In genomic region chr17:41634639-41635038, GRCh38 we compare ENCODE assay signal across 2 cellular contexts.
TF ChIP-seq lines count a peak whose summit lies in the region.

No MANE protein-coding gene starts in this region.

TF ChIP-seq in GM23338, 12 proteins besides CTCF, POLR2A, EP300 and RAD21:
- TF ChIP-seq ZNF114 (CRISPR knock-in tag; IDR thresholded peaks at IDR 0.05): no peak
- no peak for TF ChIP-seq POLR2AphosphoS5 (IDR thresholded peaks at IDR 0.05; ENCODE audit: low read depth)
- no peak for TF ChIP-seq EZH2 (IDR thresholded peaks at IDR 0.05; ENCODE audit: low read depth, unreplicated experiment)
- TF ChIP-seq STAT1 (IDR thresholded peaks at IDR 0.05; ENCODE audit: unreplicated experiment): no peak
- no peak for TF ChIP-seq JUNB (IDR thresholded peaks at IDR 0.05; ENCODE audit: unreplicated experiment)
- TF ChIP-seq REST (IDR thresholded peaks at IDR 0.05; ENCODE audit: unreplicated experiment): no peak
- TF ChIP-seq CREB1 (CRISPR knock-in tag; IDR thresholded peaks at IDR 0.05; ENCODE audit: low read depth): no peak
- no peak for TF ChIP-seq EZH2phosphoT487 (IDR thresholded peaks at IDR 0.05; ENCODE audit: unreplicated experiment)
- no peak for TF ChIP-seq ZNF462 (CRISPR knock-in tag; IDR thresholded peaks at IDR 0.05)
- no peak for TF ChIP-seq NANOG (IDR thresholded peaks at IDR 0.05; ENCODE audit: borderline replicate concordance)

TF ChIP-seq in K562, 482 proteins besides CTCF, POLR2A, EP300 and RAD21:
- peak; percentile 45 for TF ChIP-seq PRDM10 (IDR thresholded peaks at IDR 0.05; ENCODE audit: partially characterized antibody)
- no peak for TF ChIP-seq CREB5 (CRISPR knock-in tag; IDR thresholded peaks at IDR 0.05)
- TF ChIP-seq KDM1A (IDR thresholded peaks at IDR 0.05): no peak
